ENCODE assay signal across 8 cellular contexts in genomic region chr10:68333058-68333395, GRCh38. TPM values are rescaled to one million over a fixed set of nuclear protein-coding genes. Genes with fewer than 3 reads are reported as not detected.
A peak's percentile ranks its signal among the peaks of the same experiment; 100 is the strongest.
DNase-seq lines count a peak whose midpoint lies in the region; ATAC-seq and TF ChIP-seq lines count a peak whose summit lies in the region.

No MANE protein-coding gene starts in this region.

- H3K4me3 ChIP-seq in right atrium auricular region (peak overlapping the region; percentile 89 to 94), breast epithelium (peak overlapping the region; percentile 93 to 99 (median 99)), mesodermal cell (ENCODE audit: extremely low read depth, insufficient read depth, low read length, poor library complexity, severe bottlenecking) (peak overlapping the region; percentile 94)

- peaks cover 0 to 51% of the 10 kb centered on the region in 2 donors for H3K4me1 ChIP-seq in right atrium auricular region
- peaks cover 0 to 10% of the 10 kb centered on the region in 2 donors for H3K4me1 ChIP-seq in breast epithelium
- H3K4me1 ChIP-seq in mesodermal cell (ENCODE audit: control insufficient read depth, insufficient read depth, low read length, poor library complexity, severe bottlenecking): peaks cover 9% of the 10 kb centered on the region

- TF ChIP-seq POLR2A in breast epithelium (IDR thresholded peaks at IDR 0.05): no peak

- intact Hi-C loops in cardiac septum (cut with DNase I) (loop anchor here (10.0 kb wide), 1 partner anchor 258 kb away; the partner anchor contains the start of gene HERC4), breast epithelium (cut with DNase I; ENCODE audit: low total_unique reads) (no loop called here)

- ATAC-seq in GM18867 (IDR thresholded peaks at IDR 0.05; ENCODE audit: unreplicated experiment): no peak

- TF ChIP-seq CTCF in right atrium auricular region (IDR thresholded peaks at IDR 0.05) (no peak), breast epithelium (IDR thresholded peaks at IDR 0.05) (no peak)

- H3K36me3 ChIP-seq in right atrium auricular region (no peaks in the 10 kb centered on the region), breast epithelium (no peaks in the 10 kb centered on the region), mesodermal cell (ENCODE audit: control insufficient read depth, insufficient read depth, low read length) (peaks cover 28% of the 10 kb centered on the region)

- peak overlapping the region; percentile 99 for H3K27ac ChIP-seq in right atrium auricular region
- H3K27ac ChIP-seq in breast epithelium: peak overlapping the region; percentile 99 to 100
- H3K27ac ChIP-seq in mesodermal cell (ENCODE audit: low read depth, low read length, severe bottlenecking): peak overlapping the region; percentile 98

- DNase-seq in right atrium auricular region (ENCODE audit: low spot score): no peak
- no peak for DNase-seq in cardiac septum (ENCODE audit: low spot score)
- DNase-seq in breast epithelium (ENCODE audit: low spot score in 2 of 2): no peak
- DNase-seq in NCI-H2081 (lab: John Stamatoyannopoulos, UW): no peak
- no peak for DNase-seq in effector CD8-positive, alpha-beta T cell (lab: John Stamatoyannopoulos, UW)
- DNase-seq in SIG-M5 (lab: John Stamatoyannopoulos, UW): no peak

- no peaks in the 10 kb centered on the region for H3K27me3 ChIP-seq in right atrium auricular region
- no peaks in the 10 kb centered on the region for H3K27me3 ChIP-seq in breast epithelium

- H3K9me3 ChIP-seq in right atrium auricular region: no peaks in the 10 kb centered on the region
- H3K9me3 ChIP-seq in breast epithelium: no peaks in the 10 kb centered on the region
- H3K9me3 ChIP-seq in mesodermal cell (ENCODE audit: control insufficient read depth, low read length): no peaks in the 10 kb centered on the region

- WGBS in mesodermal cell (ENCODE audit: insufficient coverage in 2 of 2), 2 experiments: 0 to 2% methylated on average over 8 to 9 of the region's 10 CpGs

RNA-seq across cellular contexts. Expression of gene PBLD, which starts 0.3 kb away (rescaled TPM):
- total RNA-seq in right atrium auricular region (1 to 10 TPM; 2.7 to 4.5 TPM), cardiac septum (6.9 TPM), breast epithelium (10 to 100 TPM in 1 of 3 donors, 1 to 10 TPM in 2; 5.9 to 16.2 (median 7.2) TPM)
- 2.6 TPM for polyA plus RNA-seq in mesodermal cell (2013, experiment 1 of 2)
- polyA plus RNA-seq in mesodermal cell (2013, experiment 2 of 2): 2.4 TPM

RNA-seq across cellular contexts. Expression of gene HNRNPH3, which starts 1.2 kb away (rescaled TPM):
- total RNA-seq in right atrium auricular region (10 to 100 TPM; 29.7 to 34.8 TPM), cardiac septum (110 TPM), breast epithelium (10 to 100 TPM; 57.9 to 65.9 (median 65.3) TPM)
- polyA plus RNA-seq in mesodermal cell (2013, experiment 1 of 2): 212 TPM
- 230 TPM for polyA plus RNA-seq in mesodermal cell (2013, experiment 2 of 2)
